Comparison of ENCODE assay signal across 34 cellular contexts in genomic region chr18:13134551-13135401, GRCh38.
A peak's percentile ranks its signal among the peaks of the same experiment; 100 is the strongest.
DNase-seq lines count a peak whose midpoint lies in the region; ATAC-seq and TF ChIP-seq lines count a peak whose summit lies in the region.
"Had no signal": no experiment of that assay in that cellular context is flagged by ENCODE, and none has a peak within 500 bp of the region (broad histone marks: within the 10 kb centered on the region; RNA-seq: fewer than 3 reads in every experiment).

No MANE protein-coding gene starts in this region.

- peak overlapping the region; percentile 66; the same call in 1 of the 2 replicates for H3K4me2 ChIP-seq in DND-41 (ENCODE audit: insufficient read depth, low read length)

- H3K27ac Mint-ChIP-seq in effector memory CD8-positive, alpha-beta T cell: peak overlapping the region; percentile 89 to 94

- no peaks in the 10 kb centered on the region for H4K20me1 ChIP-seq in DND-41 (ENCODE audit: insufficient read depth, low read length)

- H3K4me3 Mint-ChIP-seq in effector memory CD8-positive, alpha-beta T cell: no peak overlapping the region

- H3K27me3 ChIP-seq in right atrium auricular region (no peaks in the 10 kb centered on the region), DND-41 (ENCODE audit: insufficient read depth, low read length, poor library complexity) (no peaks in the 10 kb centered on the region), testis (no peaks in the 10 kb centered on the region)
- H3K27me3 ChIP-seq: dorsolateral prefrontal cortex, tibial artery had no signal

- peaks cover 29% of the 10 kb centered on the region for H3K79me2 ChIP-seq in DND-41 (ENCODE audit: insufficient read depth, low read length)

- DNase-seq in Right ventricle myocardium superior: peak; percentile 49
- DNase-seq in right atrium auricular region (ENCODE audit: low spot score): no peak
- no peak for DNase-seq in DND-41
- no peak for DNase-seq in effector memory CD8-positive, alpha-beta T cell
- DNase-seq in testis: no peak
- no peak for DNase-seq in stimulated activated CD8-positive, alpha-beta memory T cell treated with anti-CD3 and anti-CD28 coated beads, Interleukin-4, amount 100 ng/mL, for 48 hours
- DNase-seq: ACHN; activated CD4-positive, alpha-beta T cell treated with anti-CD3 and anti-CD28 coated beads for 48 hours; activated CD8-positive, alpha-beta memory T cell treated with anti-CD3 and anti-CD28 coated beads for 24 hours; activated T-cell treated with anti-CD3 and anti-CD28 coated beads for 4 hours; amygdala; BE2C; COR-L47; DMS53; dorsolateral prefrontal cortex; foreskin melanocyte; H9; kidney glomerular epithelial cell; lower lobe of right lung; MV-4-11; NCI-H1436; NCI-H2081 treated with DMSO at 0.1 percent for 48 hours; NCI-H226; NCI-H69; posterior cingulate gyrus; SHP77; T1000; tibial artery; WERI-Rb-1 had no signal

- no peaks in the 10 kb centered on the region for H3K36me3 ChIP-seq in right atrium auricular region
- H3K36me3 ChIP-seq in DND-41 (ENCODE audit: insufficient read depth, low read length): no peaks in the 10 kb centered on the region; the same call in 1 of the 2 replicates
- no peaks in the 10 kb centered on the region for H3K36me3 ChIP-seq in testis (ENCODE audit: low read depth, missing control alignments)
- H3K36me3 ChIP-seq: BE2C, breast epithelium, lower lobe of right lung, tibial artery, WERI-Rb-1 had no signal

- H3K9me3 ChIP-seq in right atrium auricular region (no peaks in the 10 kb centered on the region), DND-41 (ENCODE audit: insufficient read depth, low read length, severe bottlenecking) (no peaks in the 10 kb centered on the region), testis (no peaks in the 10 kb centered on the region)
- H3K9me3 ChIP-seq: BE2C, breast epithelium, lower lobe of right lung, tibial artery had no signal

- intact Hi-C loops in Right ventricle myocardium superior (cut with DNase I): no loop called here
- intact Hi-C loops in testis (cut with DNase I; ENCODE audit: low total_unique reads): no loop called here

- TF ChIP-seq POLR2A in testis (IDR thresholded peaks at IDR 0.05): no peak

- H3K4me1 ChIP-seq in right atrium auricular region (peaks cover 0 to 15% of the 10 kb centered on the region in 2 donors), DND-41 (ENCODE audit: insufficient read depth, low read length) (peaks cover 35% of the 10 kb centered on the region), testis (peaks cover 8% of the 10 kb centered on the region)
- H3K4me1 ChIP-seq: BE2C, breast epithelium had no signal

- H3K4me3 ChIP-seq in right atrium auricular region (no peak overlapping the region), DND-41 (ENCODE audit: low read depth in 1 of 2, low read length in 2 of 2) (no peak overlapping the region), testis (peak overlapping the region; percentile 18 to 24)
- H3K4me3 ChIP-seq: breast epithelium, dorsolateral prefrontal cortex, lower lobe of right lung, tibial artery had no signal

- ATAC-seq in Right ventricle myocardium superior (ENCODE audit: poor library complexity) (no peak), DND-41 (ENCODE audit: insufficient read depth, low read depth) (no peak), HG03520 (IDR thresholded peaks at IDR 0.05; ENCODE audit: unreplicated experiment) (no peak), HG03095 (IDR thresholded peaks at IDR 0.05; ENCODE audit: unreplicated experiment) (no peak)
- ATAC-seq in effector memory CD8-positive, alpha-beta T cell (replicated peaks): no peak
- ATAC-seq: lower lobe of right lung, Panc1, sciatic nerve had no signal

- H3K27ac ChIP-seq in right atrium auricular region (no peak overlapping the region), DND-41 (ENCODE audit: low read length) (no peak overlapping the region), testis (no peak overlapping the region)
- H3K27ac ChIP-seq: breast epithelium, dorsolateral prefrontal cortex, lower lobe of right lung, tibial artery, WERI-Rb-1 had no signal

- H3K9ac ChIP-seq in DND-41 (ENCODE audit: low read depth, low read length): no peak overlapping the region

- TF ChIP-seq CTCF in right atrium auricular region (IDR thresholded peaks at IDR 0.05) (no peak), DND-41 (IDR thresholded peaks at IDR 0.05; ENCODE audit: borderline replicate concordance, extremely low read depth, low read length, poor library complexity, severe bottlenecking) (no peak), testis (IDR thresholded peaks at IDR 0.05) (no peak)

- no peaks in the 10 kb centered on the region for H3K9me3 Mint-ChIP-seq in effector memory CD8-positive, alpha-beta T cell

- H2AFZ ChIP-seq in DND-41 (ENCODE audit: low read depth, low read length): no peak overlapping the region

- H3K27me3 Mint-ChIP-seq in effector memory CD8-positive, alpha-beta T cell: peaks cover 0 to 8% of the 10 kb centered on the region in 2 donors

- H3K4me1 Mint-ChIP-seq in effector memory CD8-positive, alpha-beta T cell (ENCODE audit: low read depth in 2 of 2): peaks cover 23 to 28% of the 10 kb centered on the region in 2 donors

- peaks cover 8% of the 10 kb centered on the region for H3K36me3 Mint-ChIP-seq in effector memory CD8-positive, alpha-beta T cell (ENCODE audit: insufficient read depth)

- WGBS in testis, 2 donors: 82 to 83% methylated on average over 14 to 37 of the region's 52 CpGs

Comparison
In these comparisons a context has a peak if more than half of its experiments do, and no peak if none do; other contexts are left out.
1. H3K4me3 ChIP-seq: peak in testis (2 of 2); none in right atrium auricular region (0 of 2) and DND-41 (0 of 2).